Comparison of ENCODE assay signal across 20 cellular contexts in genomic region chr10:12503311-12503710, GRCh38.
DNase-seq lines count a peak whose midpoint lies in the region; ATAC-seq and TF ChIP-seq lines count a peak whose summit lies in the region.
"Had no signal": no experiment of that assay in that cellular context is flagged by ENCODE, and none has a peak within 500 bp of the region (broad histone marks: within the 10 kb centered on the region; RNA-seq: fewer than 3 reads in every experiment).

No MANE protein-coding gene starts in this region.

- H3K27me3 Mint-ChIP-seq in T-helper 17 cell: no peaks in the 10 kb centered on the region
- H3K27me3 Mint-ChIP-seq: CD4-positive, alpha-beta memory T cell; naive thymus-derived CD4-positive, alpha-beta T cell had no signal

- H3K4me1 ChIP-seq in hepatocyte (ENCODE audit: insufficient read depth): peaks cover 34% of the 10 kb centered on the region
- H3K4me1 ChIP-seq in transverse colon: peaks cover 10 to 34% (median 20%) of the 10 kb centered on the region in 4 donors
- H3K4me1 ChIP-seq: psoas muscle had no signal

- H3K27ac Mint-ChIP-seq in T-helper 17 cell: no peak overlapping the region
- H3K27ac Mint-ChIP-seq: dendritic cell treated with granulocyte-macrophage colony-stimulating factor and Interleukin-4, amounts not matched to agents 40 ng/mL and 50 ng/mL, for 4 days had no signal

- in situ Hi-C loops in transverse colon (cut with MboI; ENCODE audit: low pct_ligation_motif_present in 1 of 4, low pct_unique_long_range_greater_than_20kb in 1 of 4, low sequenced_read_pairs in 3 of 4): no loop called here
- in situ Hi-C loops in G401 (cut with HindIII; ENCODE audit: low sequenced_read_pairs): no loop called here

- no peak overlapping the region for H3K4me2 ChIP-seq in hepatocyte

- intact Hi-C loops in transverse colon (cut with DNase I; ENCODE audit: low total_unique reads): no loop called here

- no peak overlapping the region for H2AFZ ChIP-seq in hepatocyte

- no peaks in the 10 kb centered on the region for H3K27me3 ChIP-seq in hepatocyte
- no peaks in the 10 kb centered on the region for H3K27me3 ChIP-seq in transverse colon
- H3K27me3 ChIP-seq: ascending aorta, esophagus muscularis mucosa, tibial artery had no signal

- peaks cover 64% of the 10 kb centered on the region for H3K4me1 Mint-ChIP-seq in T-helper 17 cell

- no peak for TF ChIP-seq EP300 in transverse colon (IDR thresholded peaks at IDR 0.05; ENCODE audit: low read depth)

- H3K36me3 ChIP-seq in hepatocyte (replicated peaks; ENCODE audit: insufficient read depth, low read depth) (no peaks in the 10 kb centered on the region), transverse colon (no peaks in the 10 kb centered on the region)
- H3K36me3 ChIP-seq: ascending aorta, esophagus muscularis mucosa, tibial artery had no signal

- peak; percentile 45 for DNase-seq in NCI-H1092 treated with DMSO at 0.1 percent for 48 hours (lab: John Stamatoyannopoulos, UW)
- no peak for DNase-seq in NCI-H1092 (lab: John Stamatoyannopoulos, UW)
- peak; percentile 81 for DNase-seq in NCI-H345 treated with DMSO at 0.1 percent for 48 hours (lab: John Stamatoyannopoulos, UW; ENCODE audit: unreplicated experiment)
- peak; percentile 33 for DNase-seq in hepatocyte (ENCODE audit: low spot score)
- peak; percentile 34 for DNase-seq in transverse colon
- DNase-seq in HCEC 1CT: no peak
- no peak for DNase-seq in T-helper 17 cell
- no peak for DNase-seq in G401 (ENCODE audit: low spot score)
- DNase-seq: 8988T; CD4-positive, alpha-beta memory T cell; left cardiac atrium; NCI-H82; psoas muscle; T1000 had no signal

- ATAC-seq in T-helper 17 cell: no peak
- ATAC-seq: HepG2, left cardiac atrium, psoas muscle had no signal

- H4K20me1 ChIP-seq in hepatocyte (ENCODE audit: insufficient read depth, poor library complexity, severe bottlenecking): no peaks in the 10 kb centered on the region

- WGBS in hepatocyte (ENCODE audit: low lambda C conversion rate, missing lambda C conversion rate): 57% methylated on average over 10 of the region's 10 CpGs
- WGBS in transverse colon (ENCODE audit: low coverage in 1 of 2), 2 donors: 57 to 61% methylated on average over 5 to 10 of the region's 10 CpGs

- no peak for TF ChIP-seq POLR2A in transverse colon (IDR thresholded peaks at IDR 0.05)

- TF ChIP-seq CTCF in hepatocyte (IDR thresholded peaks at IDR 0.05; ENCODE audit: poor library complexity): no peak
- no peak for TF ChIP-seq CTCF in transverse colon (IDR thresholded peaks at IDR 0.05)

- no peak overlapping the region for H3K4me3 Mint-ChIP-seq in T-helper 17 cell
- H3K4me3 Mint-ChIP-seq: CD4-positive, alpha-beta memory T cell; dendritic cell treated with granulocyte-macrophage colony-stimulating factor and Interleukin-4, amounts not matched to agents 40 ng/mL and 50 ng/mL, for 4 days; naive thymus-derived CD4-positive, alpha-beta T cell had no signal

- no peaks in the 10 kb centered on the region for H3K36me3 Mint-ChIP-seq in T-helper 17 cell (ENCODE audit: low read depth)

- H3K4me3 ChIP-seq in hepatocyte (no peak overlapping the region), transverse colon (no peak overlapping the region)
- H3K4me3 ChIP-seq: ascending aorta, esophagus muscularis mucosa, psoas muscle, tibial artery had no signal

- H3K27ac ChIP-seq in hepatocyte (no peak overlapping the region), transverse colon (no peak overlapping the region)
- H3K27ac ChIP-seq: ascending aorta, esophagus muscularis mucosa, psoas muscle, tibial artery had no signal

- no peaks in the 10 kb centered on the region for H3K9me2 ChIP-seq in hepatocyte (replicated peaks; ENCODE audit: insufficient read depth)

- no peaks in the 10 kb centered on the region for H3K79me2 ChIP-seq in hepatocyte

- H3K9me3 ChIP-seq in hepatocyte (ENCODE audit: low read depth): no peaks in the 10 kb centered on the region
- H3K9me3 ChIP-seq in transverse colon: no peaks in the 10 kb centered on the region
- no peaks in the 10 kb centered on the region for H3K9me3 ChIP-seq in T-helper 17 cell (ENCODE audit: control insufficient read depth, low read length, poor library complexity, severe bottlenecking)
- H3K9me3 ChIP-seq: ascending aorta, esophagus muscularis mucosa, psoas muscle, tibial artery had no signal

Comparison
In these comparisons a context has a peak if more than half of its experiments do, and no peak if none do; other contexts are left out.
1. DNase-seq: peak in NCI-H1092 treated with DMSO at 0.1 percent for 48 hours (single experiment), NCI-H345 treated with DMSO at 0.1 percent for 48 hours (single experiment), hepatocyte (single experiment) and transverse colon (single experiment); none in NCI-H1092 (single experiment), HCEC 1CT (single experiment), T-helper 17 cell (0 of 3) and G401 (single experiment).